Comparison of ENCODE assay signal across 11 cellular contexts in the genomic region with DNA sequence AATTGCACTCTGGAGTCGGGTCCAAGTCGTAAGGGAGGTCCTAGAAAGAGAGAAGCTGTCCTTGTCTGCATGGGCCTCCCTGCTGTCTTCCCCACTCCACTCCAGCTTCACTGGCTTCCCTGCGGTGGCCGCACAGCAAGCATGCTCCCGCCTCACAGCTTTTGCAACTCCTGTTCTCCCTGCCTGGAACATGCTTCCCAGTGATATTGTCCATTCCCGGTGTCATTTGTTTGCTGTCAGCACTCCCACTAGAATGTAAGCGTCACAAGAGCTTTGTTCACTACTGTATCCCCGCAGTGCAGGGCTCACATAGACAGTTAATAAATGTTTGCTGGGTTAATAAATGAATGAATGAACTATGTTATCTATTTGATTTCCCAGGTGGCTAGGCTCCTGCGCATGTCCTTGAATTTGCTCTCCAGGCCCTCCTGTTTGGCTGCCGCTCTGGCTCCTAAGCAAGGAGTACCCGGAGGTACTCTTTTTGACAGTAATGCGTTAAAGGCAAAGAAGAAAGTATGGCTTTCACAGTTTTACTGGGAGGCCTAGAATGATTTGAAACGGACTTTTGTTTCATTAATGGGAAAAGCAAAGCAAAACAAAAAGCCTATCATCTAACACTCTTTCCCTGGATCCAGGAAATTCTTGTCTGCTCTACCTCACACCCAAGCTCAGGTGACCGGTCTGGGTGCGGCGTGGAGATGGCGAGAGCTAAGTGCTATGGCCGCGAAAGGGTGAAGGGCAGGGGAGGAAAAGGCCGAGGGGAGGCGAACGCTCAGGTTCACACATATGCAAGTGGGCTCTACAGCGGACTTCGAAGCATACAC. TPM values are rescaled to one million over a fixed set of nuclear protein-coding genes. Genes with fewer than 3 reads are reported as not detected.
A peak's percentile ranks its signal among the peaks of the same experiment; 100 is the strongest.
DNase-seq lines count a peak whose midpoint lies in the region; ATAC-seq and TF ChIP-seq lines count a peak whose summit lies in the region.
"Had no signal": no experiment of that assay in that cellular context is flagged by ENCODE, and none has a peak within 500 bp of the region (broad histone marks: within the 10 kb centered on the region; RNA-seq: fewer than 3 reads in every experiment).

No MANE protein-coding gene starts in this region.

- H3K27me3 ChIP-seq in Panc1 (ENCODE audit: control insufficient read depth, insufficient read depth, low read length) (no peaks in the 10 kb centered on the region), spleen (replicated peaks in 1 of 7) (peaks cover 0 to 8% (median 0%) of the 10 kb centered on the region in 7 donors)

- no peaks in the 10 kb centered on the region for H3K36me3 Mint-ChIP-seq in activated naive CD4-positive, alpha-beta T cell treated with anti-CD3 and anti-CD28 coated beads for 36 hours (ENCODE audit: low read depth)

- H3K4me3 ChIP-seq in Panc1 (ENCODE audit: low read depth in 2 of 2, low read length in 2 of 2) = no peak overlapping the region
- peak overlapping the region; percentile 45 for H3K4me3 ChIP-seq in iPS-11a (ENCODE audit: low read depth, low read length)
- H3K4me3 ChIP-seq in spleen = no peak overlapping the region

- H3K27ac ChIP-seq in Panc1 (ENCODE audit: low read length) = peak overlapping the region; percentile 48; the same call in 1 of the 2 replicates
- H3K27ac ChIP-seq in spleen = peak overlapping the region in 5 of 8 donors; percentile 14 to 89 (median 82)
- H3K27ac ChIP-seq: KMS-11 had no signal

- in situ Hi-C loops in Panc1 (cut with HindIII; ENCODE audit: low pct_unique_long_range_greater_than_20kb, low sequenced_read_pairs) = no loop called here

- no peak for TF ChIP-seq POLR2A in spleen (IDR thresholded peaks at IDR 0.05)

- no peak for TF ChIP-seq CTCF in Panc1 (IDR thresholded peaks at IDR 0.05)
- TF ChIP-seq CTCF in spleen (IDR thresholded peaks at IDR 0.05 in 8 of 11, conservative IDR thresholded peaks at IDR 0.05 in 3 of 11) = no peak

- H3K4me1 ChIP-seq in Panc1 (ENCODE audit: control insufficient read depth, insufficient read depth, low read length) (peaks cover 23% of the 10 kb centered on the region), spleen (peaks cover 28 to 87% (median 69%) of the 10 kb centered on the region in 6 donors)

- H3K4me1 Mint-ChIP-seq in activated naive CD4-positive, alpha-beta T cell treated with anti-CD3 and anti-CD28 coated beads for 36 hours (ENCODE audit: low read depth) = peaks cover 31% of the 10 kb centered on the region

- H3K4me3 Mint-ChIP-seq in activated naive CD4-positive, alpha-beta T cell treated with anti-CD3 and anti-CD28 coated beads for 36 hours = peak overlapping the region; percentile 9

- POLR2A ChIA-PET in Panc1 (lab: Charles Lee) = interaction anchor here (0.7 kb wide), 1 partner anchor 260 kb away, joined by 4 read pairs; no protein-coding TSS in a partner anchor

- H3K9me3 ChIP-seq in Panc1 (ENCODE audit: control insufficient read depth, insufficient read depth, low read depth, low read length) = no peaks in the 10 kb centered on the region
- H3K9me3 ChIP-seq in spleen = no peaks in the 10 kb centered on the region

- peaks cover 1% of the 10 kb centered on the region for H3K27me3 Mint-ChIP-seq in activated naive CD4-positive, alpha-beta T cell treated with anti-CD3 and anti-CD28 coated beads for 36 hours (ENCODE audit: low read depth)

- H3K27ac Mint-ChIP-seq in activated naive CD4-positive, alpha-beta T cell treated with anti-CD3 and anti-CD28 coated beads for 36 hours = no peak overlapping the region

- 90 to 94% (median 93%) methylated on average over 23 to 24 of the region's 24 CpGs for WGBS in spleen, 5 donors

- H3K9me3 Mint-ChIP-seq in activated naive CD4-positive, alpha-beta T cell treated with anti-CD3 and anti-CD28 coated beads for 36 hours = no peaks in the 10 kb centered on the region

- H3K36me3 ChIP-seq in Panc1 (ENCODE audit: control insufficient read depth, insufficient read depth, low read length) (no peaks in the 10 kb centered on the region), spleen (no peaks in the 10 kb centered on the region)

- ATAC-seq in Panc1 (no peak), GM21723 (IDR thresholded peaks at IDR 0.05; ENCODE audit: unreplicated experiment) (no peak)

- CTCF ChIA-PET in activated naive CD4-positive, alpha-beta T cell treated with anti-CD3 and anti-CD28 coated beads for 36 hours (lab: Charles Lee) = interaction anchor here (0.6 to 7.5 kb wide), 5 partner anchors 12 to 251 kb away, joined by 3 to 212 read pairs (median 19); no protein-coding TSS in a partner anchor
- CTCF ChIA-PET in Panc1 (lab: Charles Lee) = interaction anchor here (1.5 kb wide), 1 partner anchor 81 kb away, joined by 5 read pairs; no protein-coding TSS in a partner anchor

- no TSS peak for BruUV-seq in Panc1 (replicated peaks; lab: Mats Ljungman, UMichigan)

- DNase-seq in activated naive CD4-positive, alpha-beta T cell treated with anti-CD3 and anti-CD28 coated beads for 36 hours = no peak
- no peak for DNase-seq in activated naive CD4-positive, alpha-beta T cell treated with anti-CD3 and anti-CD28 coated beads, Interleukin-2, amount 50 U/mL, for 16 hours
- DNase-seq in Panc1 (ENCODE audit: low read depth, low spot score) (no peak), spleen (peak; percentile 68), C1 segment of cervical spinal cord (lab: John Stamatoyannopoulos, UW) (no peak), kidney glomerular epithelial cell (lab: John Stamatoyannopoulos, UW) (no peak)
- DNase-seq: foreskin melanocyte, nucleus accumbens had no signal

- intact Hi-C loops in activated naive CD4-positive, alpha-beta T cell treated with anti-CD3 and anti-CD28 coated beads for 36 hours (cut with micrococcal nuclease) = loop anchor here (1.0 to 2.0 kb wide), 3 partner anchors 163 to 265 kb away; partner anchors contain the start of gene CDH24
- intact Hi-C loops in Panc1 (cut with micrococcal nuclease; ENCODE audit: unreplicated experiment) (loop anchor here (2.0 kb wide), 1 partner anchor 31 kb away; no protein-coding TSS in a partner anchor), spleen (cut with DNase I; ENCODE audit: low total_unique reads) (loop anchor here (2.0 kb wide), 1 partner anchor 31 kb away; no protein-coding TSS in a partner anchor)

RNA-seq across cellular contexts. Expression of gene SLC7A7, which starts 6.2 kb away (rescaled TPM):
- 1 to 10 TPM in 1 of 2 experiments, under 1 TPM in 1; 0.40 to 1.1 TPM for total RNA-seq in activated naive CD4-positive, alpha-beta T cell treated with anti-CD3 and anti-CD28 coated beads for 36 hours
- 0.85 TPM for total RNA-seq in Panc1 (2021; ENCODE audit: unreplicated experiment)
- polyA plus RNA-seq in Panc1 (2012; ENCODE audit: insufficient read length) = 1.3 TPM
- 100 to 1,000 TPM in 4 of 7 donors, 10 to 100 TPM in 3; 56.4 to 165 (median 112) TPM for total RNA-seq in spleen
- 10 to 100 TPM; 34.2 to 46.5 (median 35.3) TPM for polyA plus RNA-seq in spleen

RNA-seq across cellular contexts. Expression of gene MRPL52, which starts 8.3 kb away (rescaled TPM):
- 100 to 1,000 TPM; 170 TPM for total RNA-seq in activated naive CD4-positive, alpha-beta T cell treated with anti-CD3 and anti-CD28 coated beads for 36 hours
- total RNA-seq in Panc1 (2021; ENCODE audit: unreplicated experiment) (89.5 TPM), spleen (100 to 1,000 TPM in 1 of 7 donors, 10 to 100 TPM in 6; 55.2 to 111 (median 62.8) TPM)
- 97.1 TPM for polyA plus RNA-seq in Panc1 (2012; ENCODE audit: insufficient read length)
- polyA plus RNA-seq in spleen = 100 to 1,000 TPM in 2 of 3 donors, 10 to 100 TPM in 1; 88.8 to 138 (median 137) TPM

RNA-seq across cellular contexts. Expression of gene MMP14, which starts 15.0 kb away (rescaled TPM):
- 1 to 10 TPM; 1.3 to 2.1 TPM for total RNA-seq in activated naive CD4-positive, alpha-beta T cell treated with anti-CD3 and anti-CD28 coated beads for 36 hours
- 32.9 TPM for total RNA-seq in Panc1 (2021; ENCODE audit: unreplicated experiment)
- polyA plus RNA-seq in Panc1 (2012; ENCODE audit: insufficient read length) = 47.8 TPM
- total RNA-seq in spleen = 100 to 1,000 TPM in 1 of 7 donors, 10 to 100 TPM in 6; 42.6 to 126 (median 65.2) TPM
- polyA plus RNA-seq in spleen = 10 to 100 TPM in 2 of 3 donors, 1 to 10 TPM in 1; 6.6 to 30.8 (median 15.6) TPM

RNA-seq across cellular contexts. Expression of gene LRP10, which starts 50.1 kb away (rescaled TPM):
- 10 to 100 TPM; 71.9 to 75.2 TPM for total RNA-seq in activated naive CD4-positive, alpha-beta T cell treated with anti-CD3 and anti-CD28 coated beads for 36 hours
- 78.3 TPM for total RNA-seq in Panc1 (2021; ENCODE audit: unreplicated experiment)
- polyA plus RNA-seq in Panc1 (2012; ENCODE audit: insufficient read length) = 156 TPM
- total RNA-seq in spleen = 100 to 1,000 TPM in 6 of 7 donors, 10 to 100 TPM in 1; 99.6 to 205 (median 110) TPM
- 10 to 100 TPM in 1 of 3 donors, 1 to 10 TPM in 2; 7.9 to 22.3 (median 8.9) TPM for polyA plus RNA-seq in spleen

RNA-seq across cellular contexts. Expression of gene OXA1L, which starts 54.9 kb away (rescaled TPM):
- total RNA-seq in activated naive CD4-positive, alpha-beta T cell treated with anti-CD3 and anti-CD28 coated beads for 36 hours = 100 to 1,000 TPM; 149 to 152 TPM
- 71.3 TPM for total RNA-seq in Panc1 (2021; ENCODE audit: unreplicated experiment)
- 65.0 TPM for polyA plus RNA-seq in Panc1 (2012; ENCODE audit: insufficient read length)
- total RNA-seq in spleen = 100 to 1,000 TPM in 6 of 7 donors, 10 to 100 TPM in 1; 88.6 to 133 (median 110) TPM
- 100 to 1,000 TPM in 1 of 3 donors, 10 to 100 TPM in 2; 73.5 to 110 (median 96.2) TPM for polyA plus RNA-seq in spleen

Comparison
In these comparisons a context has a peak if more than half of its experiments do, and no peak if none do; other contexts are left out.
1. RNA of gene SLC7A7, which starts 6.2 kb away (total RNA-seq): 56.4 to 165 TPM in spleen; 0.40 to 1.1 TPM in activated naive CD4-positive, alpha-beta T cell treated with anti-CD3 and anti-CD28 coated beads for 36 hours and 0.85 TPM in Panc1 (single experiment); every median in the first group is over 10 times any median in the second.
2. RNA of gene MMP14, which starts 15.0 kb away (total RNA-seq): 42.6 to 126 TPM in spleen and 32.9 TPM in Panc1 (single experiment); 1.3 to 2.1 TPM in activated naive CD4-positive, alpha-beta T cell treated with anti-CD3 and anti-CD28 coated beads for 36 hours; every median in the first group is over 10 times any median in the second.